7 cellular contexts compared by ENCODE assay signal in the genomic region with DNA sequence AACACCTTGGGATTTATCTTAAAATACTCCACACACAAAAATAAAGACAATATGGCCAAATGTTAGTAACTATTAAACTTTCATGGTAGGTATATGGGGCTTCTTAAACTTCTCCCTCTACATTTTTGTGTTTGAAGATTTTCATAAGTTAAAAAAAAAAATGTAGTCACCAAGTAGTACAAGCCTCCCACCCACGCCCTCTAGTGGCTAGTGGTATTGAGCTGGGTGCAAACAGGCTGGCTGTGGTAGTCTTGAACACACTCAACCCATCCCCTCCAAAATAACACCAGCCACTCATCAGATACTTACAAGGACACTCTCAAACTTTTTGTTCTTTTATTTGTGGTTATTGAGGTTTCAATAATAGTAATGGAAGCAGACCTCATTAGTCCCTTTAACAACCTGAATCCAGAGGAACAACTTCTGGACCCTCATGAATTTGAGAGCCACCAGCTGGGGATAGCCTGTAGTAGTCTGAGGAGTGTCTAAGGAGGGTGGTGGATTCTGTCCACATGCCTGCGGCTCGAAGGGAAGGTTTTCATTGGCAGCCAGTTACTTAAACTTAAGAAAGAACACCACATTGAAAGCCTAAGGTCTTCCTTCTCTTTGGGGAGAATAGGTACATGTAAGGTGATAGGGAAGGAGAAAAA. TPM values are rescaled to one million over a fixed set of nuclear protein-coding genes. Genes with fewer than 3 reads are reported as not detected.
A peak's percentile ranks its signal among the peaks of the same experiment; 100 is the strongest.
DNase-seq lines count a peak whose midpoint lies in the region; ATAC-seq and TF ChIP-seq lines count a peak whose summit lies in the region.

No MANE protein-coding gene starts in this region.

- no peak overlapping the region for H3K27ac Mint-ChIP-seq in activated CD4-positive, alpha-beta T cell treated with anti-CD3 and anti-CD28 coated beads, Interleukin-2, amount 10 ng/mL, durations not matched to agents 7 days and 5 days

- H3K36me3 Mint-ChIP-seq in activated CD4-positive, alpha-beta T cell treated with anti-CD3 and anti-CD28 coated beads, Interleukin-2, amount 10 ng/mL, durations not matched to agents 7 days and 5 days (ENCODE audit: low read depth) = no peaks in the 10 kb centered on the region

- H3K9me3 Mint-ChIP-seq in activated CD4-positive, alpha-beta T cell treated with anti-CD3 and anti-CD28 coated beads, Interleukin-2, amount 10 ng/mL, durations not matched to agents 7 days and 5 days = no peaks in the 10 kb centered on the region

- H3K4me3 Mint-ChIP-seq in activated CD4-positive, alpha-beta T cell treated with anti-CD3 and anti-CD28 coated beads, Interleukin-2, amount 10 ng/mL, durations not matched to agents 7 days and 5 days = no peak overlapping the region

- peak; percentile 65 for ATAC-seq in HG03066 (IDR thresholded peaks at IDR 0.05; ENCODE audit: low read depth, unreplicated experiment)

- POLR2A ChIA-PET in activated CD4-positive, alpha-beta T cell treated with anti-CD3 and anti-CD28 coated beads, Interleukin-2, amount 10 ng/mL, durations not matched to agents 7 days and 5 days (lab: Charles Lee) = no interaction called here

- peak; percentile 81 for TF ChIP-seq CTCF in GM12874 (IDR thresholded peaks at IDR 0.05; ENCODE audit: insufficient read depth, low read depth, low read length)

- no peaks in the 10 kb centered on the region for H3K4me1 Mint-ChIP-seq in activated CD4-positive, alpha-beta T cell treated with anti-CD3 and anti-CD28 coated beads, Interleukin-2, amount 10 ng/mL, durations not matched to agents 7 days and 5 days

- CTCF ChIA-PET in activated CD4-positive, alpha-beta T cell treated with anti-CD3 and anti-CD28 coated beads, Interleukin-2, amount 10 ng/mL, durations not matched to agents 7 days and 5 days (lab: Charles Lee) = interaction anchor here (0.6 to 3.6 kb wide), 15 partner anchors 14 to 1607 kb away, joined by 3 to 21 read pairs (median 3); no protein-coding TSS in a partner anchor

- peak; percentile 18 for DNase-seq in NCI-H510A (lab: John Stamatoyannopoulos, UW)
- DNase-seq in activated CD4-positive, alpha-beta T cell treated with anti-CD3 and anti-CD28 coated beads, Interleukin-2, amount 10 ng/mL, durations not matched to agents 7 days and 5 days = peak; percentile 89
- peak; percentile 63 for DNase-seq in ecto neural progenitor cell (ENCODE audit: low spot score)
- DNase-seq in mesenteric fat pad (ENCODE audit: low spot score) = peak; percentile 41
- DNase-seq in stimulated activated CD8-positive, alpha-beta memory T cell treated with anti-CD3 and anti-CD28 coated beads, Interleukin-4, amount 100 ng/mL, for 1 hour (ENCODE audit: low read depth in 2 of 2, low spot score in 1 of 2) = peak; percentile 54 to 68

- peaks cover 29% of the 10 kb centered on the region for H3K27me3 Mint-ChIP-seq in activated CD4-positive, alpha-beta T cell treated with anti-CD3 and anti-CD28 coated beads, Interleukin-2, amount 10 ng/mL, durations not matched to agents 7 days and 5 days

RNA-seq across cellular contexts. Expression of gene RD3, which starts 15.6 kb away (rescaled TPM):
- not detected for total RNA-seq in activated CD4-positive, alpha-beta T cell treated with anti-CD3 and anti-CD28 coated beads, Interleukin-2, amount 10 ng/mL, durations not matched to agents 7 days and 5 days
- 0.19 TPM for total RNA-seq in mesenteric fat pad

Comparison
In these comparisons a context has a peak if more than half of its experiments do, and no peak if none do; other contexts are left out.
1. Peak in every context shown above with its lines: DNase-seq and ATAC-seq.
2. DNase-seq: peak in every context shown above with its lines; median percentile 89 in activated CD4-positive, alpha-beta T cell treated with anti-CD3 and anti-CD28 coated beads, Interleukin-2, amount 10 ng/mL, durations not matched to agents 7 days and 5 days; 63 in ecto neural progenitor cell; 61 in stimulated activated CD8-positive, alpha-beta memory T cell treated with anti-CD3 and anti-CD28 coated beads, Interleukin-4, amount 100 ng/mL, for 1 hour; 41 in mesenteric fat pad; 18 in NCI-H510A.